ENCODE assay signal across 8 cellular contexts in genomic region chr3:97658670-97659285, GRCh38.
DNase-seq lines count a peak whose midpoint lies in the region; ATAC-seq and TF ChIP-seq lines count a peak whose summit lies in the region.

No MANE protein-coding gene starts in this region.

- no peak for TF ChIP-seq POLR2A in adrenal gland (IDR thresholded peaks at IDR 0.05)

- H3K9me3 ChIP-seq in adrenal gland (replicated peaks in 1 of 3), result no peaks in the 10 kb centered on the region

- 46 to 47% (median 46%) methylated on average over 3 of the region's 3 CpGs for WGBS in adrenal gland, 4 donors

- TF ChIP-seq CTCF in AG04449 (IDR thresholded peaks at IDR 0.05; ENCODE audit: insufficient read depth, low read length, missing control alignments) (peak; percentile 44), adrenal gland (IDR thresholded peaks at IDR 0.05) (peak; percentile 6 to 55 (median 40))

- H3K4me3 ChIP-seq in AG04449 (ENCODE audit: low read depth, low read length), result no peak overlapping the region
- no peak overlapping the region for H3K4me3 ChIP-seq in adrenal gland

- H3K36me3 ChIP-seq in adrenal gland (replicated peaks in 1 of 2), result no peaks in the 10 kb centered on the region

- CTCF ChIA-PET in AG04449 (lab: Yijun Ruan, JAX), result interaction anchor here (0.7 kb wide), 1 partner anchor 30 kb away, joined by 3 read pairs; no protein-coding TSS in a partner anchor

- DNase-seq in AG04449 (ENCODE audit: low read depth, low spot score) (no peak), NCI-H2081 (lab: John Stamatoyannopoulos, UW) (peak; percentile 72 to 86), adrenal gland (peak in 1 of 7 donors; percentile 1), left kidney (ENCODE audit: low read depth, low spot score) (peak; percentile 63), ureter (ENCODE audit: low spot score) (no peak)

- no peaks in the 10 kb centered on the region for H3K4me1 ChIP-seq in adrenal gland (replicated peaks in 1 of 2)

- no peaks in the 10 kb centered on the region for H3K27me3 ChIP-seq in adrenal gland

- no peak overlapping the region for H3K27ac ChIP-seq in adrenal gland

- intact Hi-C loops in adrenal gland (cut with DNase I), result no loop called here

- ATAC-seq in GM21423 (IDR thresholded peaks at IDR 0.05; ENCODE audit: unreplicated experiment), result peak; percentile 55
- ATAC-seq in HG03280 (IDR thresholded peaks at IDR 0.05; ENCODE audit: unreplicated experiment), result no peak
- no peak for ATAC-seq in HG02610 (IDR thresholded peaks at IDR 0.05; ENCODE audit: unreplicated experiment)

- POLR2A ChIA-PET in AG04449 (lab: Yijun Ruan, JAX), result no interaction called here

Comparison
In these comparisons a context has a peak if more than half of its experiments do, and no peak if none do; other contexts are left out.
1. DNase-seq: peak in NCI-H2081 (2 of 2) and left kidney (single experiment); none in AG04449 (single experiment) and ureter (single experiment).